In genomic region chr11:33002143-33002542, GRCh38 we compare ENCODE assay signal across 25 cellular contexts.
"Had no signal": no experiment of that assay in that cellular context is flagged by ENCODE, and none has a peak within 500 bp of the region (broad histone marks: within the 10 kb centered on the region; RNA-seq: fewer than 3 reads in every experiment).

No MANE protein-coding gene starts in this region.

- DNase-seq: activated CD4-positive, alpha-beta memory T cell treated with anti-CD3 and anti-CD28 coated beads, Interleukin-2, amount 10 ng/mL, durations not matched to agents 7 days and 5 days; activated CD4-positive, alpha-beta T cell treated with anti-CD3 and anti-CD28 coated beads for 48 hours; activated gamma-delta T cell treated with Interleukin-2 at 50 U/mL for 16 hours; activated naive CD4-positive, alpha-beta T cell treated with anti-CD3 and anti-CD28 coated beads, Interleukin-2, amount 50 U/mL, for 16 hours; activated T-cell treated with anti-CD3 and anti-CD28 coated beads, Interleukin-2, amount 50 U/mL, for 4 hours; amniotic stem cell; caudate nucleus; foreskin melanocyte; heart right ventricle; kidney glomerular epithelial cell; left ventricle myocardium inferior; mucosa of descending colon; ovary; retina; stimulated activated CD4-positive, alpha-beta T cell treated with anti-CD3 and anti-CD28 coated beads, Interleukin-1b, Interleukin-23, amount 100 ng/mL, for 48 hours; stimulated activated CD4-positive, alpha-beta T cell treated with anti-CD3 and anti-CD28 coated beads, Interleukin-4, amount 100 ng/mL, for 4 hours; stimulated activated CD8-positive, alpha-beta memory T cell treated with anti-CD3 and anti-CD28 coated beads, Interleukin-4, amount 100 ng/mL, for 48 hours; stimulated activated naive CD8-positive, alpha-beta T cell treated with anti-CD3 and anti-CD28 coated beads, Interleukin-15, amount 100 ng/mL, for 72 hours; substantia nigra; T1000; WERI-Rb-1 had no signal

- H3K9me3 ChIP-seq: mucosa of descending colon, neutrophil, ovary, prostate gland had no signal

- H3K4me3 ChIP-seq: heart right ventricle, left ventricle myocardium inferior, lung, mucosa of descending colon, ovary, prostate gland, smooth muscle cell had no signal

- H3K27me3 ChIP-seq: heart right ventricle, neutrophil, ovary had no signal

- H3K27ac ChIP-seq: heart right ventricle, left ventricle myocardium inferior, neutrophil, ovary, prostate gland, WERI-Rb-1 had no signal

- H3K4me1 ChIP-seq: heart right ventricle, left ventricle myocardium inferior, prostate gland had no signal

- H3K4me2 ChIP-seq: smooth muscle cell had no signal

- H3K36me3 ChIP-seq: heart right ventricle, left ventricle myocardium inferior, neutrophil, ovary, prostate gland, WERI-Rb-1 had no signal
